In the genomic region with DNA sequence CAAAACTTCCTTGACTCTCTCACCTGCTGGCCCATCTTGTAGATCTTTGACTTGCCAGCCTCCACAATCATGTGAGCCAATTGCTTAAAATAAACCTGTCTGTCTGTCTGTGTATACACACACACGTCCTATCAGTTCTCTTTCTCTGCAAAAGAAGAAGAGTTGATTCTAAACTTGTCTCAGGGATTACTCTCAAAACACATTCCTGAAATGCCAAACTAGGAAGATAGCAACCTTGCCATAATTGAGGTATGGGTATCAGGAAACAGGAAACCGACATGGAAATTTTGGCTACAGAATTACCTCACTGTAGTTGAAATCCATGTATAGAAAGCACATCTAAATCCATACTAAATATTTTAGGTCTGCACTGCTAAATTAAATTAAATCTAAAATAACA, we compare ENCODE assay signal across 24 cellular contexts.
"Had no signal": no experiment of that assay in that cellular context is flagged by ENCODE, and none has a peak within 500 bp of the region (broad histone marks: within the 10 kb centered on the region; RNA-seq: fewer than 3 reads in every experiment).

No MANE protein-coding gene starts in this region.

- ATAC-seq: activated CD4-positive, alpha-beta T cell treated with anti-CD3 and anti-CD28 coated beads for 36 hours; activated T-helper 17 cell treated with anti-CD3 and anti-CD28 coated beads, Interleukin-2, amount 50 U/mL, for 72 hours; T-cell had no signal

- H3K27ac ChIP-seq: brain microvascular endothelial cell, cardiac muscle cell, KMS-11, PC-9, SK-N-MC, WERI-Rb-1 had no signal

- H3K27me3 ChIP-seq: brain microvascular endothelial cell, cardiac muscle cell, MG63 had no signal

- H3K9ac ChIP-seq: KMS-11 had no signal

- H3K36me3 ChIP-seq: brain microvascular endothelial cell, cardiac muscle cell, MG63, WERI-Rb-1 had no signal

- H3K4me3 ChIP-seq: cardiac muscle cell, MG63, PC-9, SK-N-MC had no signal

- H3K4me2 ChIP-seq: KMS-11, PC-9 had no signal

- H2AFZ ChIP-seq: PC-9 had no signal

- DNase-seq: activated CD4-positive, alpha-beta memory T cell treated with anti-CD3 and anti-CD28 coated beads, Interleukin-2, amount 10 ng/mL, durations not matched to agents 7 days and 5 days; activated CD4-positive, alpha-beta T cell treated with anti-CD3 and anti-CD28 coated beads for 36 hours; activated CD4-positive, alpha-beta T cell treated with anti-CD3 and anti-CD28 coated beads, Interleukin-2, amount 50 U/mL, for 1 hour; activated gamma-delta T cell; activated naive CD4-positive, alpha-beta T cell treated with anti-CD3 and anti-CD28 coated beads for 36 hours; activated T-cell treated with anti-CD3 and anti-CD28 coated beads for 4 hours; activated T-cell treated with anti-CD3 and anti-CD28 coated beads, Interleukin-2, amount 50 U/mL, for 48 hours; amygdala; brain microvascular endothelial cell; MG63; MV-4-11; NCI-H1105; NCI-H1436; NCI-H1694 treated with DMSO at 0.1 percent for 48 hours; NCI-H2029 treated with DMSO at 0.1 percent for 48 hours; NCI-H510A treated with DMSO at 0.1 percent for 48 hours; NCI-H69; PC-9; T-cell; WERI-Rb-1 had no signal
